17 cellular contexts compared by ENCODE assay signal in the genomic region with DNA sequence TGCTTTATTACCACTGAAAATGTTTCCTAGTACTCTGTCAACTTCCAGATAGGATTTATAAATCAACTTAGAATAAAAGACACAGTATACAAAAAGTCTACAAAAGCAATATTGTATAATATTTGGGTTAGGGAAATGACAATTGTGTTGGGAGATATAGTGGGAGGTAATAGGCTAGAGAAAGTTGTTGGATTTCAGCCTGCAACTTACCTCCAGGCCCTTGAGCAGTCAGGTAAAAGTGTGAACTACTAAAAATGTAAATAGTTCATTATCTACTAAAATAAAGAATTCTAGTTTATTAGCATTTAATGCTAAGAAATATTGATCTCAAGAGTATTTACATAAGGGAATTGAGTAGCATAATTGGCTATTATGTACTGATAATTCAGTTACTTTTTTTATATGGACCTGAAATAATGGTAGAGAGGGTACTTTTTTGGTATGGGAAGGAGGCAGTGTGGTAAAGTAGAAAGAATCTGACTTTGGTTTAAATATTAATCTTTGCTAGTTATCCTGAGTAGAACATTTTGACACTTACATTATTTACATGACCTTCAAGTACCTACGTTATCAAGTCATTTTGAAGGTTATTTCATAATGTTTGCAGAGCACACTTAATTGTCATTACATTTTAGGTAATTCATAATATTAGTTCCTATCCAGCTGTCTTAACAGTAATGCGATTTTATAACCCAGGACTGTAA. TPM values are rescaled to one million over a fixed set of nuclear protein-coding genes. Genes with fewer than 3 reads are reported as not detected.
DNase-seq lines count a peak whose midpoint lies in the region; ATAC-seq and TF ChIP-seq lines count a peak whose summit lies in the region.
"Had no signal": no experiment of that assay in that cellular context is flagged by ENCODE, and none has a peak within 500 bp of the region (broad histone marks: within the 10 kb centered on the region; RNA-seq: fewer than 3 reads in every experiment).

No MANE protein-coding gene starts in this region.

- H3K36me3 ChIP-seq in left lung (peaks cover 0 to 7% of the 10 kb centered on the region in 2 donors), upper lobe of right lung (peaks cover 8% of the 10 kb centered on the region)
- H3K36me3 ChIP-seq: BLaER1 had no signal

- TF ChIP-seq CTCF in left lung (IDR thresholded peaks at IDR 0.05) (no peak), upper lobe of right lung (IDR thresholded peaks at IDR 0.05) (no peak)

- H3K4me1 ChIP-seq in left lung (no peaks in the 10 kb centered on the region), upper lobe of right lung (no peaks in the 10 kb centered on the region)
- H3K4me1 ChIP-seq: BLaER1, HAP-1 had no signal

- H3K4me3 ChIP-seq in left lung (no peak overlapping the region), upper lobe of right lung (no peak overlapping the region)
- H3K4me3 ChIP-seq: BLaER1, HAP-1 had no signal

- intact Hi-C loops in left lung (cut with DNase I), result no loop called here
- intact Hi-C loops in upper lobe of right lung (cut with DNase I), result no loop called here

- H3K9me3 ChIP-seq in left lung (no peaks in the 10 kb centered on the region), upper lobe of right lung (no peaks in the 10 kb centered on the region)
- H3K9me3 ChIP-seq: BLaER1, Caco-2, HAP-1 had no signal

- DNase-seq in DMS53 (lab: John Stamatoyannopoulos, UW) (peak; percentile 22), DMS53 treated with DMSO at 0.1 percent for 48 hours (lab: John Stamatoyannopoulos, UW; ENCODE audit: unreplicated experiment) (no peak), left lung (no peak), upper lobe of right lung (no peak), cortex of kidney (lab: John Stamatoyannopoulos, UW) (no peak)
- DNase-seq in central memory CD4-positive, alpha-beta T cell, result no peak
- DNase-seq: Caco-2; CD4-positive, CD25-positive, alpha-beta regulatory T cell; CD8-positive, alpha-beta T cell; DMS153; DMS79 treated with DMSO at 0.1 percent for 48 hours; GOT3; HFFc6 had no signal

- ATAC-seq in left lung (peak; percentile 87), upper lobe of right lung (peak; percentile 57)
- ATAC-seq: CD8-positive, alpha-beta T cell had no signal

- H3K27ac ChIP-seq in left lung, result peak overlapping the region; percentile 11 to 23
- no peak overlapping the region for H3K27ac ChIP-seq in upper lobe of right lung
- H3K27ac ChIP-seq: 22Rv1, BLaER1, C4-2B had no signal

- H3K27me3 ChIP-seq in left lung (no peaks in the 10 kb centered on the region), upper lobe of right lung (no peaks in the 10 kb centered on the region)
- H3K27me3 ChIP-seq: BLaER1 had no signal

RNA-seq across cellular contexts. Expression of gene DYNC2H1, which starts 55.0 kb away (rescaled TPM):
- total RNA-seq in left lung (10 to 100 TPM; 12.8 to 15.9 TPM), upper lobe of right lung (16.2 TPM)
